ENCODE assay signal across 1 cellular context in the genomic region with DNA sequence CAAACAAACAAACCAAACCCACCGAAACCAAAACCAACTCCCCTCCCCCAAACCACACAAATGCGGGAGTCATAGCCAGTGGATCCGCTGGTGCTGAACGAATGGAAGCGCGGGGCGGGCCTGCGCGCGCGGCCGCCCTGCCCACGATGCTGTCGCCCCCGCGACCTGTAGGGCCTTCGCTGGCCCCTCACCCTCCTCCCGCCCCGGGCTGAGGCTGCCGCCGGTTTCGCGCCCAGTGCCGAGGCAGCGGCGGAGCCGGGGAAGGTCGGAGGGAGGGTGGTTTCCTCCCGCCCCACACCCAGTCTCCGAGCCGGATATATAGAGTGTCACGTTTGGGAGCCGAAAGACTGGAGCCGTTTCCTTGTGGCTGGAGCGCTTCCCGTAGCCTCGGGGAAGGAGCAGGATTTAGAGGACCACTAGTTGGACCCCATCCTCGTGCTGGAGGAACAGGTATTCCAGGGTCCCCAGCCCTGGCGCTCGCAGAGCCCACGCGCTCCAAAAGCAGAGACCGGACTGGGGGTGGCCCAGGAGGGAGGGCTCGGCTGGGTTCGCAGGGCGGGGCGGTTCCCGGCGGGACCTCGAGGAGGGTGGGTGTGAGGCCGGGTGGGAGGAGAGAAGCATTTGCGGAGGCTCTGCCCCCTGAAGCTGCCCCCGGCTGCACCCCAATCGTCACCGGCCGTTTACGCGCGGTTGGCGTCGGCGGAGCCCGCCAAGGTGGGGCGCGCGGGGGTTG.
TF ChIP-seq lines count a peak whose summit lies in the region.

A gene (plus strand): TSS at position 321 of the 733 bp plus-strand sequence. CDS start 121,172 bp downstream, outside the sequence.

TF ChIP-seq in HCT116, 20 proteins besides CTCF, POLR2A, EP300 and RAD21 (continued from another document):
- TF ChIP-seq, protein P1, sequence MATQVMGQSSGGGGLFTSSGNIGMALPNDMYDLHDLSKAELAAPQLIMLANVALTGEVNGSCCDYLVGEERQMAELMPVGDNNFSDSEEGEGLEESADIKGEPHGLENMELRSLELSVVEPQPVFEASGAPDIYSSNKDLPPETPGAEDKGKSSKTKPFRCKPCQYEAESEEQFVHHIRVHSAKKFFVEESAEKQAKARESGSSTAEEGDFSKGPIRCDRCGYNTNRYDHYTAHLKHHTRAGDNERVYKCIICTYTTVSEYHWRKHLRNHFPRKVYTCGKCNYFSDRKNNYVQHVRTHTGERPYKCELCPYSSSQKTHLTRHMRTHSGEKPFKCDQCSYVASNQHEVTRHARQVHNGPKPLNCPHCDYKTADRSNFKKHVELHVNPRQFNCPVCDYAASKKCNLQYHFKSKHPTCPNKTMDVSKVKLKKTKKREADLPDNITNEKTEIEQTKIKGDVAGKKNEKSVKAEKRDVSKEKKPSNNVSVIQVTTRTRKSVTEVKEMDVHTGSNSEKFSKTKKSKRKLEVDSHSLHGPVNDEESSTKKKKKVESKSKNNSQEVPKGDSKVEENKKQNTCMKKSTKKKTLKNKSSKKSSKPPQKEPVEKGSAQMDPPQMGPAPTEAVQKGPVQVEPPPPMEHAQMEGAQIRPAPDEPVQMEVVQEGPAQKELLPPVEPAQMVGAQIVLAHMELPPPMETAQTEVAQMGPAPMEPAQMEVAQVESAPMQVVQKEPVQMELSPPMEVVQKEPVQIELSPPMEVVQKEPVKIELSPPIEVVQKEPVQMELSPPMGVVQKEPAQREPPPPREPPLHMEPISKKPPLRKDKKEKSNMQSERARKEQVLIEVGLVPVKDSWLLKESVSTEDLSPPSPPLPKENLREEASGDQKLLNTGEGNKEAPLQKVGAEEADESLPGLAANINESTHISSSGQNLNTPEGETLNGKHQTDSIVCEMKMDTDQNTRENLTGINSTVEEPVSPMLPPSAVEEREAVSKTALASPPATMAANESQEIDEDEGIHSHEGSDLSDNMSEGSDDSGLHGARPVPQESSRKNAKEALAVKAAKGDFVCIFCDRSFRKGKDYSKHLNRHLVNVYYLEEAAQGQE (IDR thresholded peaks at IDR 0.05; ENCODE audit: low read depth), result no peak
- TF ChIP-seq, protein P2, sequence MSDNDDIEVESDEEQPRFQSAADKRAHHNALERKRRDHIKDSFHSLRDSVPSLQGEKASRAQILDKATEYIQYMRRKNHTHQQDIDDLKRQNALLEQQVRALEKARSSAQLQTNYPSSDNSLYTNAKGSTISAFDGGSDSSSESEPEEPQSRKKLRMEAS (IDR thresholded peaks at IDR 0.05), result no peak
- TF ChIP-seq EGR1 (IDR thresholded peaks at IDR 0.05; ENCODE audit: low read depth), result peak; percentile 39; the same call in 1 of the 2 replicates
